Comparison of ENCODE assay signal across 10 cellular contexts in genomic region chr1:162151900-162152829, GRCh38.
DNase-seq lines count a peak whose midpoint lies in the region; ATAC-seq, FAIRE-seq and TF ChIP-seq lines count a peak whose summit lies in the region.
"Had no signal": no experiment of that assay in that cellular context is flagged by ENCODE, and none has a peak within 500 bp of the region (broad histone marks: within the 10 kb centered on the region; RNA-seq: fewer than 3 reads in every experiment).

No MANE protein-coding gene starts in this region.

- peak overlapping the region; percentile 37 for H2AFZ ChIP-seq in IMR-90 (replicated peaks; ENCODE audit: low read length, poor library complexity)

- TF ChIP-seq RAD21 in IMR-90 (IDR thresholded peaks at IDR 0.05; ENCODE audit: low read length) = no peak

- no peak overlapping the region for H3K4me3 Mint-ChIP-seq in activated CD4-positive, alpha-beta T cell treated with anti-CD3 and anti-CD28 coated beads, Interleukin-2, amount 10 ng/mL, durations not matched to agents 24 days and 14 days
- H3K4me3 Mint-ChIP-seq: T-helper 1 cell treated with Interleukin-12 subunit alpha and Interleukin-12 subunit beta and Interleukin-4 antibody, amounts not matched to agents 30 μg/mL and 1 μg/mL, for 36 hours had no signal

- no peaks in the 10 kb centered on the region for H3K4me1 Mint-ChIP-seq in activated CD4-positive, alpha-beta T cell treated with anti-CD3 and anti-CD28 coated beads, Interleukin-2, amount 10 ng/mL, durations not matched to agents 24 days and 14 days

- H3K36me3 ChIP-seq in IMR-90 (ENCODE audit: control insufficient read depth, insufficient read depth, low read length) = no peaks in the 10 kb centered on the region
- H3K36me3 ChIP-seq: neutrophil had no signal

- peaks cover 13% of the 10 kb centered on the region for H3K27me3 Mint-ChIP-seq in activated CD4-positive, alpha-beta T cell treated with anti-CD3 and anti-CD28 coated beads, Interleukin-2, amount 10 ng/mL, durations not matched to agents 24 days and 14 days

- no peak overlapping the region for H4K8ac ChIP-seq in IMR-90 (ENCODE audit: low read depth in 2 of 2, low read length in 2 of 2)

- dilution Hi-C loops in IMR-90 (cut with HindIII; ENCODE audit: low sequenced_read_pairs, unreplicated experiment) = no loop called here

- ATAC-seq in IMR-90 (ENCODE audit: low read depth) (peak; percentile 59), GM18505 (IDR thresholded peaks at IDR 0.05; ENCODE audit: unreplicated experiment) (no peak), Right ventricle myocardium inferior (no peak)
- ATAC-seq in stimulated activated naive CD8-positive, alpha-beta T cell treated with anti-CD3 and anti-CD28 coated beads, Interleukin-15, Interleukin-2, amounts not matched to agents 100 U/mL and 50 U/mL, for 24 hours = peak; percentile 77

- CTCF ChIA-PET in IMR-90 (lab: Yijun Ruan, JAX) = interaction anchor here (0.6 kb wide), 1 partner anchor 422 kb away, joined by 3 read pairs; no protein-coding TSS in a partner anchor

- no peak overlapping the region for H2AK5ac ChIP-seq in IMR-90 (ENCODE audit: low read depth, low read length)

- no peak overlapping the region for H3K18ac ChIP-seq in IMR-90 (ENCODE audit: low read depth, low read length)

- no peak overlapping the region for H2BK5ac ChIP-seq in IMR-90 (ENCODE audit: low read depth, low read length, poor library complexity, severe bottlenecking)

- H2BK15ac ChIP-seq in IMR-90 (ENCODE audit: low read depth, low read length) = no peak overlapping the region

- H3K9me3 Mint-ChIP-seq in activated CD4-positive, alpha-beta T cell treated with anti-CD3 and anti-CD28 coated beads, Interleukin-2, amount 10 ng/mL, durations not matched to agents 24 days and 14 days = peaks cover 5% of the 10 kb centered on the region
- H3K9me3 Mint-ChIP-seq: T-helper 1 cell treated with Interleukin-12 subunit alpha and Interleukin-12 subunit beta and Interleukin-4 antibody, amounts not matched to agents 30 μg/mL and 1 μg/mL, for 36 hours had no signal

- H2BK120ac ChIP-seq in IMR-90 (ENCODE audit: low read depth, low read length) = no peak overlapping the region

- H4K91ac ChIP-seq in IMR-90 (ENCODE audit: insufficient read depth, low read depth, low read length) = no peak overlapping the region

- no peak overlapping the region for H3K56ac ChIP-seq in IMR-90 (ENCODE audit: extremely low read depth, insufficient read depth, low read length)

- FAIRE-seq in frontal cortex (lab: Jason Lieb, UNC) = no peak

- TF ChIP-seq POLR2A in IMR-90 (IDR thresholded peaks at IDR 0.05; ENCODE audit: low read depth, low read length) = no peak
- TF ChIP-seq POLR2A in GM18505 (IDR thresholded peaks at IDR 0.05; ENCODE audit: borderline replicate concordance, extremely low read depth, insufficient read depth, insufficient read length) = no peak

- no peak for TF ChIP-seq CTCF in IMR-90 (conservative IDR thresholded peaks at IDR 0.05; ENCODE audit: low read depth, low read length)

- H3K4me3 ChIP-seq in IMR-90 (ENCODE audit: insufficient read depth, low read depth, low read length) = no peak overlapping the region

- POLR2A ChIA-PET in IMR-90 (lab: Charles Lee; ENCODE audit: unreplicated experiment) = no interaction called here

- no peaks in the 10 kb centered on the region for H4K20me1 ChIP-seq in IMR-90 (ENCODE audit: insufficient read depth, low read length)

- intact Hi-C loops in activated CD4-positive, alpha-beta T cell treated with anti-CD3 and anti-CD28 coated beads, Interleukin-2, amount 10 ng/mL, durations not matched to agents 24 days and 14 days (cut with micrococcal nuclease) = no loop called here
- intact Hi-C loops in IMR-90 (cut with micrococcal nuclease) = no loop called here
- intact Hi-C loops in Right ventricle myocardium inferior (cut with DNase I) = no loop called here

- H3K9ac ChIP-seq in IMR-90 (ENCODE audit: low read depth, low read length) = no peak overlapping the region

- BruUV-seq in IMR-90 (replicated peaks; lab: Mats Ljungman, UMichigan) = no TSS peak

- no peaks in the 10 kb centered on the region; the same call in 1 of the 2 replicates for H3K9me1 ChIP-seq in IMR-90 (ENCODE audit: insufficient read depth, low read length)

- peak; percentile 60 for DNase-seq in activated CD4-positive, alpha-beta T cell treated with anti-CD3 and anti-CD28 coated beads, Interleukin-2, amount 10 ng/mL, durations not matched to agents 24 days and 14 days
- DNase-seq in activated CD4-positive, alpha-beta T cell treated with anti-CD3 and anti-CD28 coated beads, Interleukin-2, amount 50 U/mL, for 1 hour = no peak
- peak; percentile 64 for DNase-seq in IMR-90
- DNase-seq in central memory CD4-positive, alpha-beta T cell = peak; percentile 7
- DNase-seq in stimulated activated naive CD8-positive, alpha-beta T cell treated with anti-CD3 and anti-CD28 coated beads, Interleukin-15, Interleukin-2, amounts not matched to agents 100 U/mL and 50 U/mL, for 24 hours = peak; percentile 7
- no peak for DNase-seq in frontal cortex (ENCODE audit: low spot score in 2 of 2)
- no peak for DNase-seq in Right ventricle myocardium inferior (ENCODE audit: missing footprints)

- WGBS in IMR-90 (ENCODE audit: extremely low coverage in 2 of 2, insufficient read length in 1 of 2), 2 experiments = 17% methylated on average over 4 of the region's 9 CpGs; no CpG with 5 or more reads in 1 of the 2 experiments

- no peak overlapping the region for H3K27ac Mint-ChIP-seq in activated CD4-positive, alpha-beta T cell treated with anti-CD3 and anti-CD28 coated beads, Interleukin-2, amount 10 ng/mL, durations not matched to agents 24 days and 14 days
- H3K27ac Mint-ChIP-seq: T-helper 1 cell treated with Interleukin-12 subunit alpha and Interleukin-12 subunit beta and Interleukin-4 antibody, amounts not matched to agents 30 μg/mL and 1 μg/mL, for 36 hours had no signal

- no peak overlapping the region for H3K4ac ChIP-seq in IMR-90 (ENCODE audit: low read depth, low read length)

- no peak overlapping the region for H3K23ac ChIP-seq in IMR-90 (ENCODE audit: low read depth, low read length)

- no peaks in the 10 kb centered on the region; the same call in 1 of the 2 replicates for H3K27me3 ChIP-seq in IMR-90 (ENCODE audit: control insufficient read depth, insufficient read depth, low read length)
- H3K27me3 ChIP-seq: neutrophil had no signal

- no peaks in the 10 kb centered on the region for H3K4me1 ChIP-seq in IMR-90 (ENCODE audit: control insufficient read depth, insufficient read depth, low read length)

- no peak overlapping the region for H3K27ac ChIP-seq in IMR-90 (ENCODE audit: insufficient read depth, low read length)
- H3K27ac ChIP-seq: neutrophil had no signal

- no peak overlapping the region for H3K4me2 ChIP-seq in IMR-90 (ENCODE audit: low read depth, low read length)

- no peak overlapping the region for H3K14ac ChIP-seq in IMR-90 (replicated peaks; ENCODE audit: low read depth, low read length)

- H3K36me3 Mint-ChIP-seq in activated CD4-positive, alpha-beta T cell treated with anti-CD3 and anti-CD28 coated beads, Interleukin-2, amount 10 ng/mL, durations not matched to agents 24 days and 14 days (ENCODE audit: low read depth) = no peaks in the 10 kb centered on the region

- H2BK20ac ChIP-seq in IMR-90 (ENCODE audit: low read depth, low read length) = no peak overlapping the region

- no peaks in the 10 kb centered on the region for H3K79me1 ChIP-seq in IMR-90 (ENCODE audit: low read depth in 1 of 2, low read length in 2 of 2)

- in situ Hi-C loops in IMR-90 (cut with MboI; ENCODE audit: low sequenced_read_pairs) = no loop called here

- no peaks in the 10 kb centered on the region for H3K9me3 ChIP-seq in IMR-90 (ENCODE audit: control insufficient read depth, insufficient read depth, low read length)
- H3K9me3 ChIP-seq: neutrophil had no signal

- H2AK9ac ChIP-seq in IMR-90 (replicated peaks; ENCODE audit: low read depth, low read length, poor library complexity) = no peak overlapping the region

- no peak overlapping the region for H4K5ac ChIP-seq in IMR-90 (ENCODE audit: low read depth, low read length)

TF ChIP-seq in IMR-90, 13 proteins besides CTCF, POLR2A, EP300 and RAD21:
- TF ChIP-seq CEBPB (IDR thresholded peaks at IDR 0.05; ENCODE audit: low read depth, low read length) (peak; percentile 68), NFE2L2 (IDR thresholded peaks at IDR 0.05; ENCODE audit: low read depth, low read length) (no peak), CHD1 (IDR thresholded peaks at IDR 0.05; ENCODE audit: low read depth, low read length) (no peak), BHLHE40 (IDR thresholded peaks at IDR 0.05; ENCODE audit: low read depth, low read length) (no peak), MAZ (IDR thresholded peaks at IDR 0.05; ENCODE audit: borderline replicate concordance, low read depth, low read length) (no peak; the same call in 1 of the 2 replicates), MAFK (IDR thresholded peaks at IDR 0.05; ENCODE audit: low read depth, low read length) (no peak), MXI1 (IDR thresholded peaks at IDR 0.05; ENCODE audit: borderline replicate concordance, low read depth, low read length) (no peak)

Comparison
In these comparisons a context has a peak if more than half of its experiments do, and no peak if none do; other contexts are left out.
1. DNase-seq: peak in activated CD4-positive, alpha-beta T cell treated with anti-CD3 and anti-CD28 coated beads, Interleukin-2, amount 10 ng/mL, durations not matched to agents 24 days and 14 days (single experiment), IMR-90 (single experiment), central memory CD4-positive, alpha-beta T cell (single experiment) and stimulated activated naive CD8-positive, alpha-beta T cell treated with anti-CD3 and anti-CD28 coated beads, Interleukin-15, Interleukin-2, amounts not matched to agents 100 U/mL and 50 U/mL, for 24 hours (single experiment); none in activated CD4-positive, alpha-beta T cell treated with anti-CD3 and anti-CD28 coated beads, Interleukin-2, amount 50 U/mL, for 1 hour (single experiment), frontal cortex (0 of 2) and Right ventricle myocardium inferior (single experiment).
2. ATAC-seq: peak in IMR-90 (single experiment) and stimulated activated naive CD8-positive, alpha-beta T cell treated with anti-CD3 and anti-CD28 coated beads, Interleukin-15, Interleukin-2, amounts not matched to agents 100 U/mL and 50 U/mL, for 24 hours (single experiment); none in GM18505 (single experiment) and Right ventricle myocardium inferior (single experiment).